1 cellular context compared by ENCODE assay signal in the genomic region with DNA sequence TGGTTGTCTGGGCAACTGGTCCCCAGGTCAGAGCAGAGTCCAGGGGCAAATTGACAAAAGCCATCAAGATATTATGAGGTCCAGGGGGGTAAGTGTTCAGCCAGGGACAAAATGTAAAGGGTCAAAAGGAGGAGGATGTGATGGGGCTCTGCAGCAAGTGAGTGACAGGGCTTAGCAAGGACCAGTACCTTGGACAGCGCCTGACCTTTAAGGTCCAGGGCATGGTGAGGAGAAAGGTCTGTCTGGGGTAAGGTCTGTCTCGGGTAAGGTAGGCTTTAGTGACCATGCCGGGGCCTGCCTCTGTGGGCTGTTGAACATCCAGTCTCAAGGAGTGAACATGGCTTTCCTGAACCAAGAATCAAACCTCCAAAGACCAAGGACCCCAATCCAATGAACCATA.
TF ChIP-seq lines count a peak whose summit lies in the region.

No MANE protein-coding gene starts in this region.

TF ChIP-seq in K562, 482 proteins besides CTCF, POLR2A, EP300 and RAD21 (continued from another document):
- no peak for TF ChIP-seq ZHX1 (conservative IDR thresholded peaks at IDR 0.05; ENCODE audit: low read length)
- no peak for TF ChIP-seq NCOA2 (IDR thresholded peaks at IDR 0.05; ENCODE audit: partially characterized antibody in 2 of 2)
- 0 out of 2 replicates have a peak, but pooled peaks have one; percentile 18 for TF ChIP-seq ZBTB40 (IDR thresholded peaks at IDR 0.05)
- 0 out of 2 replicates have a peak, but pooled peaks have one; percentile 29 for TF ChIP-seq ZBTB40 (CRISPR knock-in tag; IDR thresholded peaks at IDR 0.05)
- TF ChIP-seq ZNF263 (CRISPR knock-in tag; IDR thresholded peaks at IDR 0.05; ENCODE audit: borderline replicate concordance): peak; percentile 77; the same call in 1 of the 2 replicates
- TF ChIP-seq RBM14 (IDR thresholded peaks at IDR 0.05; ENCODE audit: borderline replicate concordance, insufficient read depth, low read depth, low read length): no peak
- no peak for TF ChIP-seq SNRNP70 (optimal IDR thresholded peaks at IDR 0.05; ENCODE audit: low read depth, low read length)
- TF ChIP-seq, protein P1, sequence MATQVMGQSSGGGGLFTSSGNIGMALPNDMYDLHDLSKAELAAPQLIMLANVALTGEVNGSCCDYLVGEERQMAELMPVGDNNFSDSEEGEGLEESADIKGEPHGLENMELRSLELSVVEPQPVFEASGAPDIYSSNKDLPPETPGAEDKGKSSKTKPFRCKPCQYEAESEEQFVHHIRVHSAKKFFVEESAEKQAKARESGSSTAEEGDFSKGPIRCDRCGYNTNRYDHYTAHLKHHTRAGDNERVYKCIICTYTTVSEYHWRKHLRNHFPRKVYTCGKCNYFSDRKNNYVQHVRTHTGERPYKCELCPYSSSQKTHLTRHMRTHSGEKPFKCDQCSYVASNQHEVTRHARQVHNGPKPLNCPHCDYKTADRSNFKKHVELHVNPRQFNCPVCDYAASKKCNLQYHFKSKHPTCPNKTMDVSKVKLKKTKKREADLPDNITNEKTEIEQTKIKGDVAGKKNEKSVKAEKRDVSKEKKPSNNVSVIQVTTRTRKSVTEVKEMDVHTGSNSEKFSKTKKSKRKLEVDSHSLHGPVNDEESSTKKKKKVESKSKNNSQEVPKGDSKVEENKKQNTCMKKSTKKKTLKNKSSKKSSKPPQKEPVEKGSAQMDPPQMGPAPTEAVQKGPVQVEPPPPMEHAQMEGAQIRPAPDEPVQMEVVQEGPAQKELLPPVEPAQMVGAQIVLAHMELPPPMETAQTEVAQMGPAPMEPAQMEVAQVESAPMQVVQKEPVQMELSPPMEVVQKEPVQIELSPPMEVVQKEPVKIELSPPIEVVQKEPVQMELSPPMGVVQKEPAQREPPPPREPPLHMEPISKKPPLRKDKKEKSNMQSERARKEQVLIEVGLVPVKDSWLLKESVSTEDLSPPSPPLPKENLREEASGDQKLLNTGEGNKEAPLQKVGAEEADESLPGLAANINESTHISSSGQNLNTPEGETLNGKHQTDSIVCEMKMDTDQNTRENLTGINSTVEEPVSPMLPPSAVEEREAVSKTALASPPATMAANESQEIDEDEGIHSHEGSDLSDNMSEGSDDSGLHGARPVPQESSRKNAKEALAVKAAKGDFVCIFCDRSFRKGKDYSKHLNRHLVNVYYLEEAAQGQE (CRISPR knock-in tag; IDR thresholded peaks at IDR 0.05; ENCODE audit: low read depth): peak; percentile 97
- no peak for TF ChIP-seq XRCC5 (IDR thresholded peaks at IDR 0.05; ENCODE audit: low read depth, low read length)
- TF ChIP-seq NR2C2 (CRISPR knock-in tag; IDR thresholded peaks at IDR 0.05): peak; percentile 31; the same call in 1 of the 2 replicates
- no peak for TF ChIP-seq NR2C2 (tag; IDR thresholded peaks at IDR 0.05)
- TF ChIP-seq ZNF511 (CRISPR knock-in tag; IDR thresholded peaks at IDR 0.05): peak; percentile 92
- peak; percentile 60; the same call in 1 of the 2 replicates for TF ChIP-seq DMBX1 (CRISPR knock-in tag; IDR thresholded peaks at IDR 0.05; ENCODE audit: borderline replicate concordance)
- TF ChIP-seq EHMT2 (IDR thresholded peaks at IDR 0.05): peak; percentile 99
- TF ChIP-seq NCOA1 (IDR thresholded peaks at IDR 0.05; ENCODE audit: low read depth): peak; percentile 60
- TF ChIP-seq, protein P2, sequence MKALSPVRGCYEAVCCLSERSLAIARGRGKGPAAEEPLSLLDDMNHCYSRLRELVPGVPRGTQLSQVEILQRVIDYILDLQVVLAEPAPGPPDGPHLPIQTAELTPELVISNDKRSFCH (CRISPR knock-in tag; IDR thresholded peaks at IDR 0.05): no peak
- TF ChIP-seq, protein P2 (tag; IDR thresholded peaks at IDR 0.05): peak; percentile 89
- TF ChIP-seq ADNP (tag; IDR thresholded peaks at IDR 0.05): no peak
- TF ChIP-seq ZBTB7A (IDR thresholded peaks at IDR 0.05; ENCODE audit: borderline replicate concordance, control insufficient read depth, low read depth, low read length): no peak
- TF ChIP-seq, protein P3, sequence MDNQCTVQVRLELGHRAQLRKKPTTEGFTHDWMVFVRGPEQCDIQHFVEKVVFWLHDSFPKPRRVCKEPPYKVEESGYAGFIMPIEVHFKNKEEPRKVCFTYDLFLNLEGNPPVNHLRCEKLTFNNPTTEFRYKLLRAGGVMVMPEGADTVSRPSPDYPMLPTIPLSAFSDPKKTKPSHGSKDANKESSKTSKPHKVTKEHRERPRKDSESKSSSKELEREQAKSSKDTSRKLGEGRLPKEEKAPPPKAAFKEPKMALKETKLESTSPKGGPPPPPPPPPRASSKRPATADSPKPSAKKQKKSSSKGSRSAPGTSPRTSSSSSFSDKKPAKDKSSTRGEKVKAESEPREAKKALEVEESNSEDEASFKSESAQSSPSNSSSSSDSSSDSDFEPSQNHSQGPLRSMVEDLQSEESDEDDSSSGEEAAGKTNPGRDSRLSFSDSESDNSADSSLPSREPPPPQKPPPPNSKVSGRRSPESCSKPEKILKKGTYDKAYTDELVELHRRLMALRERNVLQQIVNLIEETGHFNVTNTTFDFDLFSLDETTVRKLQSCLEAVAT (IDR thresholded peaks at IDR 0.05): no peak
- no peak for TF ChIP-seq OTX1 (CRISPR knock-in tag; IDR thresholded peaks at IDR 0.05)
- peak; percentile 48 for TF ChIP-seq MEIS2 (IDR thresholded peaks at IDR 0.05; ENCODE audit: partially characterized antibody)
- TF ChIP-seq NR3C1 (CRISPR knock-in tag; IDR thresholded peaks at IDR 0.05): peak; percentile 66
- TF ChIP-seq NR2C1 (IDR thresholded peaks at IDR 0.05): no peak
- peak; percentile 49; the same call in 1 of the 2 replicates for TF ChIP-seq NR2C1 (tag; IDR thresholded peaks at IDR 0.05)
- no peak for TF ChIP-seq SMAD3 (CRISPR knock-in tag; conservative IDR thresholded peaks at IDR 0.05)
- no peak for TF ChIP-seq TFAP4 (CRISPR knock-in tag; IDR thresholded peaks at IDR 0.05; ENCODE audit: borderline replicate concordance)
- TF ChIP-seq TCF7L2 (IDR thresholded peaks at IDR 0.05; ENCODE audit: low read depth, low read length): no peak
- TF ChIP-seq, protein P4, sequence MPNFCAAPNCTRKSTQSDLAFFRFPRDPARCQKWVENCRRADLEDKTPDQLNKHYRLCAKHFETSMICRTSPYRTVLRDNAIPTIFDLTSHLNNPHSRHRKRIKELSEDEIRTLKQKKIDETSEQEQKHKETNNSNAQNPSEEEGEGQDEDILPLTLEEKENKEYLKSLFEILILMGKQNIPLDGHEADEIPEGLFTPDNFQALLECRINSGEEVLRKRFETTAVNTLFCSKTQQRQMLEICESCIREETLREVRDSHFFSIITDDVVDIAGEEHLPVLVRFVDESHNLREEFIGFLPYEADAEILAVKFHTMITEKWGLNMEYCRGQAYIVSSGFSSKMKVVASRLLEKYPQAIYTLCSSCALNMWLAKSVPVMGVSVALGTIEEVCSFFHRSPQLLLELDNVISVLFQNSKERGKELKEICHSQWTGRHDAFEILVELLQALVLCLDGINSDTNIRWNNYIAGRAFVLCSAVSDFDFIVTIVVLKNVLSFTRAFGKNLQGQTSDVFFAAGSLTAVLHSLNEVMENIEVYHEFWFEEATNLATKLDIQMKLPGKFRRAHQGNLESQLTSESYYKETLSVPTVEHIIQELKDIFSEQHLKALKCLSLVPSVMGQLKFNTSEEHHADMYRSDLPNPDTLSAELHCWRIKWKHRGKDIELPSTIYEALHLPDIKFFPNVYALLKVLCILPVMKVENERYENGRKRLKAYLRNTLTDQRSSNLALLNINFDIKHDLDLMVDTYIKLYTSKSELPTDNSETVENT (CRISPR knock-in tag; IDR thresholded peaks at IDR 0.05): no peak
TF ChIP-seq in K562: peak in this region for 34.
